ENCODE assay signal across 19 cellular contexts in genomic region chr1:159827102-159827490, GRCh38. TPM values are rescaled to one million over a fixed set of nuclear protein-coding genes. Genes with fewer than 3 reads are reported as not detected.
A peak's percentile ranks its signal among the peaks of the same experiment; 100 is the strongest.
DNase-seq lines count a peak whose midpoint lies in the region; ATAC-seq and TF ChIP-seq lines count a peak whose summit lies in the region.
"Had no signal": no experiment of that assay in that cellular context is flagged by ENCODE, and none has a peak within 500 bp of the region (broad histone marks: within the 10 kb centered on the region; RNA-seq: fewer than 3 reads in every experiment).

No MANE protein-coding gene starts in this region.

- H3K27ac ChIP-seq in coronary artery (peak overlapping the region in 1 of 2 donors; percentile 45), psoas muscle (no peak overlapping the region)
- H3K27ac ChIP-seq: BLaER1, thyroid gland had no signal

- CTCF ChIA-PET in activated CD4-positive, alpha-beta T cell treated with anti-CD3 and anti-CD28 coated beads for 36 hours (lab: Charles Lee) = interaction anchor here (0.6 to 1.9 kb wide), 6 partner anchors 13 to 181 kb away, joined by 3 to 12 read pairs (median 4); no protein-coding TSS in a partner anchor

- no peak overlapping the region for H2AFZ ChIP-seq in Loucy (ENCODE audit: low read length)

- H3K79me2 ChIP-seq in Loucy (ENCODE audit: insufficient read depth, low read length) = no peaks in the 10 kb centered on the region

- no peaks in the 10 kb centered on the region for H3K27me3 ChIP-seq in Loucy (ENCODE audit: insufficient read depth, low read length, poor library complexity, severe bottlenecking)
- H3K27me3 ChIP-seq in psoas muscle (ENCODE audit: insufficient read depth in 3 of 3, low read length in 2 of 3) = no peaks in the 10 kb centered on the region
- H3K27me3 ChIP-seq: BLaER1, thyroid gland had no signal

- peaks cover 36% of the 10 kb centered on the region for H3K4me1 ChIP-seq in Loucy (ENCODE audit: insufficient read depth, low read length, poor library complexity, severe bottlenecking)
- H3K4me1 ChIP-seq in psoas muscle = peaks cover 8% of the 10 kb centered on the region
- H3K4me1 ChIP-seq: thyroid gland had no signal

- DNase-seq in activated CD4-positive, alpha-beta T cell treated with anti-CD3 and anti-CD28 coated beads for 36 hours = no peak
- DNase-seq in activated CD4-positive, alpha-beta T cell treated with anti-CD3 and anti-CD28 coated beads, Interleukin-2, amount 50 U/mL, for 48 hours = no peak
- DNase-seq in coronary artery (ENCODE audit: low spot score) (no peak), psoas muscle (no peak), DMS79 (lab: John Stamatoyannopoulos, UW) (no peak), posterior vena cava (ENCODE audit: low spot score) (no peak), GDM1 (lab: John Stamatoyannopoulos, UW) (no peak)
- DNase-seq: activated CD4-positive, CD25-positive, alpha-beta regulatory T cell; amniotic stem cell; DMS53; effector CD8-positive, alpha-beta T cell; NCI-H1092 treated with DMSO at 0.1 percent for 48 hours; NCI-H510A treated with DMSO at 0.1 percent for 48 hours had no signal

- no peaks in the 10 kb centered on the region for H3K9me2 ChIP-seq in Loucy (replicated peaks; ENCODE audit: low read depth, low read length)

- intact Hi-C loops in activated CD4-positive, alpha-beta T cell treated with anti-CD3 and anti-CD28 coated beads for 36 hours (cut with DNase I, micrococcal nuclease) = loop anchor here (2.0 to 5.0 kb wide), 2 partner anchors 45 to 46 kb away; partner anchors contain the start of gene DUSP23 (in 2 of the 2)
- intact Hi-C loops in psoas muscle (cut with DNase I) (no loop called here), posterior vena cava (cut with DNase I) (no loop called here)

- peak overlapping the region; percentile 21 for H3K4me2 ChIP-seq in Loucy (ENCODE audit: low read depth, low read length, poor library complexity, severe bottlenecking)
- H3K4me2 ChIP-seq: BLaER1 had no signal

- no peak overlapping the region for H3K4me3 ChIP-seq in Loucy (ENCODE audit: low read length, poor library complexity, severe bottlenecking)
- H3K4me3 ChIP-seq in coronary artery = peak overlapping the region; percentile 42
- peak overlapping the region; percentile 2 for H3K4me3 ChIP-seq in psoas muscle
- H3K4me3 ChIP-seq: BLaER1, K562, thyroid gland had no signal

- no peaks in the 10 kb centered on the region for H3F3A ChIP-seq in Loucy (ENCODE audit: low read depth)

- no peaks in the 10 kb centered on the region for H3K27me3 Mint-ChIP-seq in activated CD4-positive, alpha-beta T cell treated with anti-CD3 and anti-CD28 coated beads for 36 hours

- no peaks in the 10 kb centered on the region for H3K36me3 Mint-ChIP-seq in activated CD4-positive, alpha-beta T cell treated with anti-CD3 and anti-CD28 coated beads for 36 hours (ENCODE audit: low read depth)

- no peak for ATAC-seq in activated CD4-positive, alpha-beta T cell treated with anti-CD3 and anti-CD28 coated beads for 36 hours
- ATAC-seq in psoas muscle = no peak
- ATAC-seq: K562 had no signal

- TF ChIP-seq CTCF in Loucy (conservative IDR thresholded peaks at IDR 0.05; ENCODE audit: low read length) (no peak), coronary artery (IDR thresholded peaks at IDR 0.05) (no peak), psoas muscle (IDR thresholded peaks at IDR 0.05) (no peak)

- H3K9me3 ChIP-seq in Loucy (ENCODE audit: insufficient read depth, low read depth, low read length) (no peaks in the 10 kb centered on the region), psoas muscle (no peaks in the 10 kb centered on the region)
- H3K9me3 ChIP-seq: BLaER1, thyroid gland had no signal

- H3K36me3 ChIP-seq in Loucy (ENCODE audit: insufficient read depth, low read length) (no peaks in the 10 kb centered on the region), psoas muscle (ENCODE audit: insufficient read depth in 1 of 2, low read depth in 1 of 2) (no peaks in the 10 kb centered on the region)
- H3K36me3 ChIP-seq: BLaER1, thyroid gland had no signal

- H3K4me1 Mint-ChIP-seq in activated CD4-positive, alpha-beta T cell treated with anti-CD3 and anti-CD28 coated beads for 36 hours = peaks cover 39% of the 10 kb centered on the region

- peak overlapping the region; percentile 75 for H3K27ac Mint-ChIP-seq in activated CD4-positive, alpha-beta T cell treated with anti-CD3 and anti-CD28 coated beads for 36 hours

- 89 to 93% (median 90%) methylated on average over 6 of the region's 6 CpGs for WGBS in psoas muscle, 3 donors

- no peak overlapping the region for H3K4me3 Mint-ChIP-seq in activated CD4-positive, alpha-beta T cell treated with anti-CD3 and anti-CD28 coated beads for 36 hours

- no peaks in the 10 kb centered on the region for H4K20me1 ChIP-seq in Loucy (ENCODE audit: insufficient read depth, low read length, poor library complexity, severe bottlenecking)
- H4K20me1 ChIP-seq: BLaER1 had no signal

- peak overlapping the region; percentile 29 for H3K9ac ChIP-seq in Loucy (ENCODE audit: low read depth, low read length, poor library complexity, severe bottlenecking)
- H3K9ac ChIP-seq: BLaER1 had no signal

- peaks cover 2% of the 10 kb centered on the region for H3K9me3 Mint-ChIP-seq in activated CD4-positive, alpha-beta T cell treated with anti-CD3 and anti-CD28 coated beads for 36 hours (ENCODE audit: low read depth)

- POLR2A ChIA-PET in activated CD4-positive, alpha-beta T cell treated with anti-CD3 and anti-CD28 coated beads for 36 hours (lab: Charles Lee) = interaction anchor here (0.7 kb wide), 1 partner anchor 47 kb away, joined by 3 read pairs; no protein-coding TSS in a partner anchor

RNA-seq across cellular contexts. Expression of gene SLAMF8, which starts 0.4 kb away (rescaled TPM):
- under 1 TPM; 0.39 to 0.70 TPM for total RNA-seq in activated CD4-positive, alpha-beta T cell treated with anti-CD3 and anti-CD28 coated beads for 36 hours
- total RNA-seq in psoas muscle (1 to 10 TPM; 1.1 to 1.6 (median 1.4) TPM), posterior vena cava (10 to 100 TPM in 1 of 2 donors, 1 to 10 TPM in 1; 4.8 to 10.5 TPM)
- under 1 TPM; 0.10 to 0.63 (median 0.22) TPM for polyA plus RNA-seq in psoas muscle
- total RNA-seq: K562, lung microvascular endothelial cell had no signal
- polyA plus RNA-seq: K562 had no signal

RNA-seq across cellular contexts. Expression of gene FCRL6, which starts 24.9 kb away (rescaled TPM):
- total RNA-seq in activated CD4-positive, alpha-beta T cell treated with anti-CD3 and anti-CD28 coated beads for 36 hours = not detected
- total RNA-seq in psoas muscle = under 1 TPM in 3 of 4 donors, not detected in 1; 0.20 to 0.39 (median 0.32) TPM
- polyA plus RNA-seq in psoas muscle = under 1 TPM in 1 of 3 donors, not detected in 2; 0.21 TPM
- under 1 TPM; 0.29 to 0.42 TPM for total RNA-seq in posterior vena cava
- total RNA-seq: K562, lung microvascular endothelial cell had no signal
- polyA plus RNA-seq: K562 had no signal

RNA-seq across cellular contexts. Expression of gene VSIG8, which starts 35.4 kb away (rescaled TPM):
- total RNA-seq in activated CD4-positive, alpha-beta T cell treated with anti-CD3 and anti-CD28 coated beads for 36 hours = under 1 TPM in 1 of 2 experiments, not detected in 1; 0.11 TPM
- not detected for total RNA-seq in psoas muscle
- polyA plus RNA-seq in psoas muscle = not detected
- total RNA-seq in posterior vena cava = under 1 TPM in 1 of 2 donors, not detected in 1; 0.19 TPM
- total RNA-seq: cardiac septum, K562, lung microvascular endothelial cell had no signal
- polyA plus RNA-seq: K562 had no signal

RNA-seq across cellular contexts. Expression of gene DUSP23, which starts 46.3 kb away (rescaled TPM):
- 10 to 100 TPM; 23.9 to 26.8 TPM for total RNA-seq in activated CD4-positive, alpha-beta T cell treated with anti-CD3 and anti-CD28 coated beads for 36 hours
- total RNA-seq in psoas muscle (10 to 100 TPM; 18.5 to 46.5 (median 29.3) TPM), posterior vena cava (10 to 100 TPM; 36.0 to 36.9 TPM)
- polyA plus RNA-seq in psoas muscle = 100 to 1,000 TPM in 1 of 3 donors, 10 to 100 TPM in 2; 50.1 to 236 (median 70.0) TPM

Comparison
In these comparisons a context has a peak if more than half of its experiments do, and no peak if none do; other contexts are left out.
1. intact Hi-C loops: an anchor here in activated CD4-positive, alpha-beta T cell treated with anti-CD3 and anti-CD28 coated beads for 36 hours (2.0 to 5.0 kb wide); none called in psoas muscle and posterior vena cava.